Comparison of ENCODE assay signal across 1 cellular context in the genomic region with DNA sequence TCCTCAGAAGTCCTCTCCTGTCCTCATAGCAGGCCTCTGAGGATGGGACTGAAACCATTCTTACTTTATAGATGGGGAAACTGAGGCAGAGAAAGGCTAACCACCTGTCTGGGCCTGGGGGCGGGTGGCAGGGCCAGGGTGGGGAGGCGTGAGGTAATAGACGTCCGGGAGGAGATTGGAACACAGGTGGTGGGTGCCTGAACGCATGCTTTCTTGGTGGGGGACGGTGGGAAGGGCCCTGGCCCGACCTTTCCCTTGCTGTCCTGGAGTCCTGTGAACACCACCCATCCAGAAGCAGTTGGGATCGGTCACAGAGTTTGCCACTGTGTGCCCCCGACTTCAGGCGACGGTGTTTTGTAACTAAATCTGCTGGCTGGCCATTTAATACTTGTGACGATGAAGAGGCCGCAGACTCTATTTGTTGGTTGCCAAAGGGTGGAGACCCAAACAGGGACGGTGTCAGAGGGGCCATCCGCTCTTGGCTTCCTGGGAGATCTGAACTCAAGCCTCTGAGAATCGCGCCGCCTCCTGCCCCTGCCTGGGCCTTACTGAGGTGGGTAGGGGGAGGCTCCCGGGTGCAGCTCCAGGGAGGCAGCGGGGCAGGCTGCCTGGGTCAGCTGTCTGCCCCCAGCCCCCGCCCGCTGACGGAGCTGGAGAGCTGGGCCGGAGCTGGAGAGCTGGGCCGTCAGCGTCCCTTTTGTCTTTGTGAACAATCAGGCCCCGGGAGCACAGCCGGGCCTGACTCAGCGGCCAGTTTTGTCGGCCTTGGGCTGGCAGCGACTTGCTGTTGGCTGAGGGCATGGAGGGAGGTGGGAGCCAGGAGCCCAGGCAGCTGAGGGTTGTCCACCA.
TF ChIP-seq lines count a peak whose summit lies in the region.

No MANE protein-coding gene starts in this region.

TF ChIP-seq in H1, 55 proteins besides CTCF, POLR2A, EP300 and RAD21:
- TF ChIP-seq TAF1 (IDR thresholded peaks at IDR 0.05; ENCODE audit: low read depth, low read length) (0 out of 2 replicates have a peak, but pooled peaks have one; percentile 20), GABPA (IDR thresholded peaks at IDR 0.05; ENCODE audit: borderline replicate concordance, insufficient read depth, low read length) (no peak), TBP (IDR thresholded peaks at IDR 0.05; ENCODE audit: low read depth, low read length) (peak; percentile 47; the same call in 1 of the 2 replicates), PHF8 (conservative IDR thresholded peaks at IDR 0.05; ENCODE audit: low read depth, low read length) (no peak), CHD7 (IDR thresholded peaks at IDR 0.05; ENCODE audit: insufficient replicate concordance, low read length) (no peak), KDM4A (IDR thresholded peaks at IDR 0.05; ENCODE audit: low read depth, low read length, severe bottlenecking) (no peak), CHD2 (IDR thresholded peaks at IDR 0.05; ENCODE audit: low read length) (no peak), JUND (IDR thresholded peaks at IDR 0.05; ENCODE audit: low read length) (no peak)
- TF ChIP-seq, protein P1, sequence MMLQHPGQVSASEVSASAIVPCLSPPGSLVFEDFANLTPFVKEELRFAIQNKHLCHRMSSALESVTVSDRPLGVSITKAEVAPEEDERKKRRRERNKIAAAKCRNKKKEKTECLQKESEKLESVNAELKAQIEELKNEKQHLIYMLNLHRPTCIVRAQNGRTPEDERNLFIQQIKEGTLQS (IDR thresholded peaks at IDR 0.05; ENCODE audit: insufficient read depth, low read depth, low read length) = no peak
